Comparison of ENCODE assay signal across 10 cellular contexts in genomic region chr3:39216176-39216790, GRCh38. TPM values are rescaled to one million over a fixed set of nuclear protein-coding genes. Genes with fewer than 3 reads are reported as not detected.
DNase-seq lines count a peak whose midpoint lies in the region; ATAC-seq and TF ChIP-seq lines count a peak whose summit lies in the region.
"Had no signal": no experiment of that assay in that cellular context is flagged by ENCODE, and none has a peak within 500 bp of the region (broad histone marks: within the 10 kb centered on the region; RNA-seq: fewer than 3 reads in every experiment).

No MANE protein-coding gene starts in this region.

- no TSS peak for BruUV-seq in A673 (replicated peaks; lab: Mats Ljungman, UMichigan)

- no peaks in the 10 kb centered on the region for H3F3A ChIP-seq in OCI-LY1 (ENCODE audit: insufficient read depth, low read length)

- H3K27ac ChIP-seq in OCI-LY1 (ENCODE audit: low read depth, low read length, poor library complexity, severe bottlenecking) = peak overlapping the region; percentile 29
- no peak overlapping the region for H3K27ac ChIP-seq in A673 (ENCODE audit: low read depth, low read length, poor library complexity, severe bottlenecking)

- POLR2A ChIA-PET in A673 (lab: Charles Lee; ENCODE audit: low non-redundant PET) = no interaction called here

- H3K36me3 Mint-ChIP-seq in osteocyte (ENCODE audit: unreplicated experiment) = no peaks in the 10 kb centered on the region

- no peaks in the 10 kb centered on the region for H3K9me2 ChIP-seq in OCI-LY1 (ENCODE audit: low read depth, low read length)

- intact Hi-C loops in A673 (cut with micrococcal nuclease; ENCODE audit: unreplicated experiment) = no loop called here

- H3K4me3 Mint-ChIP-seq in osteocyte (ENCODE audit: unreplicated experiment) = no peak overlapping the region

- no peaks in the 10 kb centered on the region for H3K4me1 Mint-ChIP-seq in osteocyte (ENCODE audit: unreplicated experiment)

- no peak overlapping the region for H3K27ac Mint-ChIP-seq in osteocyte (ENCODE audit: unreplicated experiment)

- H3K36me3 ChIP-seq in OCI-LY1 (ENCODE audit: insufficient read depth, low read length) = no peaks in the 10 kb centered on the region
- no peaks in the 10 kb centered on the region for H3K36me3 ChIP-seq in A673 (ENCODE audit: insufficient read depth, low read length, poor library complexity, severe bottlenecking)

- no peak overlapping the region for H2AFZ ChIP-seq in OCI-LY1 (ENCODE audit: low read length)

- no peak overlapping the region for H3K9ac ChIP-seq in OCI-LY1 (ENCODE audit: low read length)

- TF ChIP-seq CTCF in OCI-LY1 (IDR thresholded peaks at IDR 0.05; ENCODE audit: low read length) = no peak
- no peak for TF ChIP-seq CTCF in osteocyte (IDR thresholded peaks at IDR 0.05)
- no peak for TF ChIP-seq CTCF in A673 (conservative IDR thresholded peaks at IDR 0.05; ENCODE audit: low read depth, low read length)

- H3K27me3 ChIP-seq in OCI-LY1 (ENCODE audit: insufficient read depth, low read length) = no peaks in the 10 kb centered on the region
- no peaks in the 10 kb centered on the region for H3K27me3 ChIP-seq in A673 (replicated peaks; ENCODE audit: insufficient read depth, low read depth, low read length, poor library complexity)

- H3K27me3 Mint-ChIP-seq in osteocyte (ENCODE audit: unreplicated experiment) = peaks cover 30% of the 10 kb centered on the region

- ATAC-seq in GM19025 (IDR thresholded peaks at IDR 0.05; ENCODE audit: low read depth, unreplicated experiment) (peak; percentile 92), HG03045 (IDR thresholded peaks at IDR 0.05; ENCODE audit: unreplicated experiment) (peak; percentile 97)
- ATAC-seq: Panc1 had no signal

- peak; percentile 33 for DNase-seq in Ammon's horn (ENCODE audit: low spot score)
- DNase-seq in GOT3 (lab: John Stamatoyannopoulos, UW) = no peak
- no peak for DNase-seq in osteocyte (ENCODE audit: extremely low spot score, unreplicated experiment)
- DNase-seq in NCI-H748 (lab: John Stamatoyannopoulos, UW; ENCODE audit: unreplicated experiment) = no peak
- no peak for DNase-seq in A673 (ENCODE audit: low spot score)
- DNase-seq: stimulated activated naive CD4-positive, alpha-beta T cell treated with Interleukin-2 at 50 U/mL for 16 hours had no signal

- H3K4me1 ChIP-seq in OCI-LY1 (ENCODE audit: insufficient read depth, low read length, severe bottlenecking) (peaks cover 14% of the 10 kb centered on the region), A673 (ENCODE audit: insufficient read depth, low read length, poor library complexity, severe bottlenecking) (no peaks in the 10 kb centered on the region)

- no peaks in the 10 kb centered on the region for H3K9me3 Mint-ChIP-seq in osteocyte (ENCODE audit: unreplicated experiment)

- H3K79me2 ChIP-seq in OCI-LY1 (ENCODE audit: insufficient read depth, low read length) = no peaks in the 10 kb centered on the region

- 0 out of 2 replicates have a peak overlapping the region, but pooled peaks have one; percentile 5 for H3K4me2 ChIP-seq in OCI-LY1 (ENCODE audit: low read length)

- no peak overlapping the region for H3K4me3 ChIP-seq in OCI-LY1 (ENCODE audit: low read depth, low read length, poor library complexity, severe bottlenecking)
- no peak overlapping the region for H3K4me3 ChIP-seq in A673 (ENCODE audit: low read depth, low read length, poor library complexity, severe bottlenecking)

- no peaks in the 10 kb centered on the region for H3K9me3 ChIP-seq in OCI-LY1 (ENCODE audit: low read length)
- no peaks in the 10 kb centered on the region for H3K9me3 ChIP-seq in A673 (ENCODE audit: low read depth, low read length, poor library complexity, severe bottlenecking)

- CTCF ChIA-PET in A673 (lab: Charles Lee) = no interaction called here

- no peaks in the 10 kb centered on the region for H4K20me1 ChIP-seq in OCI-LY1 (ENCODE audit: insufficient read depth, low read length)

RNA-seq across cellular contexts. Expression of gene XIRP1, which starts 23.9 kb away (rescaled TPM):
- total RNA-seq in osteocyte = not detected in 2 replicates
- not detected in 2 replicates for total RNA-seq in A673 (2021)
